Comparison of ENCODE assay signal across 26 cellular contexts in genomic region chr11:66861051-66861773, GRCh38. TPM values are rescaled to one million over a fixed set of nuclear protein-coding genes. Genes with fewer than 3 reads are reported as not detected.
"Had no signal": no experiment of that assay in that cellular context is flagged by ENCODE, and none has a peak within 500 bp of the region (broad histone marks: within the 10 kb centered on the region; RNA-seq: fewer than 3 reads in every experiment).

No MANE protein-coding gene starts in this region.

- H3K27me3 Mint-ChIP-seq: activated CD4-positive, alpha-beta T cell treated with anti-CD3 and anti-CD28 coated beads for 36 hours; activated CD8-positive, alpha-beta memory T cell treated with anti-CD3 and anti-CD28 coated beads, Interleukin-2, amount 10 ng/mL, durations not matched to agents 7 days and 5 days; activated naive CD4-positive, alpha-beta T cell treated with anti-CD3 and anti-CD28 coated beads, Interleukin-2, amount 50 U/mL, for 24 hours; naive thymus-derived CD4-positive, alpha-beta T cell; stimulated activated memory B cell treated with anti-CD40 and anti-IgM and Interleukin-4, amounts not matched to agents 10 μg/mL and 1 μg/mL and 100 μg/mL, for 72 hours; stimulated activated naive CD8-positive, alpha-beta T cell treated with anti-CD3 and anti-CD28 coated beads, Interleukin-15, amount 100 ng/mL, for 72 hours had no signal

- H3K9me3 Mint-ChIP-seq: activated naive CD4-positive, alpha-beta T cell treated with anti-CD3 and anti-CD28 coated beads, Interleukin-2, amount 50 U/mL, for 24 hours; activated T-helper 2 cell treated with anti-CD3 and anti-CD28 coated beads, Interferon-gamma antibody, Interleukin-2, Interleukin-4, amounts not matched to agents 10 μg/mL and 5 μg/mL and 100 μg/mL, durations not matched to agents 14 hours and 24 hours and 36 hours; naive thymus-derived CD4-positive, alpha-beta T cell; stimulated activated memory B cell treated with anti-CD40 and anti-IgM and Interleukin-4, amounts not matched to agents 10 μg/mL and 1 μg/mL and 100 μg/mL, for 72 hours; stimulated activated naive CD8-positive, alpha-beta T cell treated with anti-CD3 and anti-CD28 coated beads, Interleukin-15, amount 100 ng/mL, for 72 hours had no signal

- DNase-seq: activated CD4-positive, alpha-beta T cell treated with anti-CD3 and anti-CD28 coated beads for 36 hours; activated CD4-positive, CD25-positive, alpha-beta regulatory T cell; activated CD8-positive, alpha-beta memory T cell treated with anti-CD3 and anti-CD28 coated beads, Interleukin-2, amount 10 ng/mL, durations not matched to agents 7 days and 5 days; activated CD8-positive, alpha-beta T cell treated with anti-CD3 and anti-CD28 coated beads, Interleukin-2, amount 10 ng/mL, durations not matched to agents 7 days and 5 days; activated T-cell treated with anti-CD3 and anti-CD28 coated beads, Interleukin-2, amount 50 U/mL, for 48 hours; aorta; body of pancreas; effector CD8-positive, alpha-beta T cell; esophagus squamous epithelium; foreskin melanocyte; islet precursor cell; left cardiac atrium; midbrain; naive thymus-derived CD4-positive, alpha-beta T cell; nucleus accumbens; small intestine; stimulated activated CD4-positive, alpha-beta T cell treated with anti-CD3 and anti-CD28 coated beads, Interleukin-4, amount 100 ng/mL, for 24 hours; stimulated activated naive CD8-positive, alpha-beta T cell treated with anti-CD3 and anti-CD28 coated beads, Interleukin-15, amount 100 ng/mL, for 72 hours; T-helper 1 cell had no signal

- H3K4me3 ChIP-seq: body of pancreas, esophagus squamous epithelium, upper lobe of left lung, vagina had no signal

- H3K36me3 Mint-ChIP-seq: activated CD8-positive, alpha-beta memory T cell treated with anti-CD3 and anti-CD28 coated beads, Interleukin-2, amount 10 ng/mL, durations not matched to agents 7 days and 5 days; activated naive CD4-positive, alpha-beta T cell treated with anti-CD3 and anti-CD28 coated beads, Interleukin-2, amount 50 U/mL, for 24 hours; naive thymus-derived CD4-positive, alpha-beta T cell; stimulated activated memory B cell treated with anti-CD40 and anti-IgM and Interleukin-4, amounts not matched to agents 10 μg/mL and 1 μg/mL and 100 μg/mL, for 72 hours had no signal

- H3K4me3 Mint-ChIP-seq: activated CD4-positive, alpha-beta T cell treated with anti-CD3 and anti-CD28 coated beads for 36 hours; activated CD8-positive, alpha-beta memory T cell treated with anti-CD3 and anti-CD28 coated beads, Interleukin-2, amount 10 ng/mL, durations not matched to agents 7 days and 5 days; activated CD8-positive, alpha-beta T cell treated with anti-CD3 and anti-CD28 coated beads, Interleukin-2, amount 10 ng/mL, durations not matched to agents 7 days and 5 days; activated naive CD4-positive, alpha-beta T cell treated with anti-CD3 and anti-CD28 coated beads, Interleukin-2, amount 50 U/mL, for 24 hours; naive thymus-derived CD4-positive, alpha-beta T cell; stimulated activated memory B cell treated with anti-CD40 and anti-IgM and Interleukin-4, amounts not matched to agents 10 μg/mL and 1 μg/mL and 100 μg/mL, for 72 hours; stimulated activated naive CD8-positive, alpha-beta T cell treated with anti-CD3 and anti-CD28 coated beads, Interleukin-15, amount 100 ng/mL, for 72 hours had no signal

- H3K27ac ChIP-seq: body of pancreas, epithelial cell of prostate, esophagus squamous epithelium, upper lobe of left lung, vagina had no signal

- H3K27me3 ChIP-seq: body of pancreas, esophagus squamous epithelium, upper lobe of left lung, vagina had no signal

- H3K27ac Mint-ChIP-seq: activated CD4-positive, alpha-beta T cell treated with anti-CD3 and anti-CD28 coated beads for 36 hours; activated CD8-positive, alpha-beta memory T cell treated with anti-CD3 and anti-CD28 coated beads, Interleukin-2, amount 10 ng/mL, durations not matched to agents 7 days and 5 days; activated CD8-positive, alpha-beta T cell treated with anti-CD3 and anti-CD28 coated beads, Interleukin-2, amount 10 ng/mL, durations not matched to agents 7 days and 5 days; activated naive CD4-positive, alpha-beta T cell treated with anti-CD3 and anti-CD28 coated beads, Interleukin-2, amount 50 U/mL, for 24 hours; activated T-helper 2 cell treated with anti-CD3 and anti-CD28 coated beads, Interferon-gamma antibody, Interleukin-2, Interleukin-4, amounts not matched to agents 10 μg/mL and 5 μg/mL and 100 μg/mL, durations not matched to agents 14 hours and 24 hours and 36 hours; naive thymus-derived CD4-positive, alpha-beta T cell; stimulated activated memory B cell treated with anti-CD40 and anti-IgM and Interleukin-4, amounts not matched to agents 10 μg/mL and 1 μg/mL and 100 μg/mL, for 72 hours; stimulated activated naive CD8-positive, alpha-beta T cell treated with anti-CD3 and anti-CD28 coated beads, Interleukin-15, amount 100 ng/mL, for 72 hours had no signal

- H3K36me3 ChIP-seq: vagina had no signal

- H3K4me1 Mint-ChIP-seq: activated CD4-positive, alpha-beta T cell treated with anti-CD3 and anti-CD28 coated beads for 36 hours; activated naive CD4-positive, alpha-beta T cell treated with anti-CD3 and anti-CD28 coated beads, Interleukin-2, amount 50 U/mL, for 24 hours; naive thymus-derived CD4-positive, alpha-beta T cell had no signal

- H3K4me1 ChIP-seq: body of pancreas had no signal

- ATAC-seq: activated CD4-positive, alpha-beta T cell treated with anti-CD3 and anti-CD28 coated beads for 36 hours; activated CD8-positive, alpha-beta memory T cell treated with anti-CD3 and anti-CD28 coated beads, Interleukin-2, amount 10 ng/mL, durations not matched to agents 7 days and 5 days; activated CD8-positive, alpha-beta T cell treated with anti-CD3 and anti-CD28 coated beads, Interleukin-2, amount 10 ng/mL, durations not matched to agents 7 days and 5 days; body of pancreas; left cardiac atrium; naive thymus-derived CD4-positive, alpha-beta T cell; sciatic nerve; stimulated activated memory B cell treated with anti-CD40 and anti-IgM and Interleukin-4, amounts not matched to agents 10 μg/mL and 1 μg/mL and 100 μg/mL, for 72 hours; stimulated activated naive CD8-positive, alpha-beta T cell treated with anti-CD3 and anti-CD28 coated beads, Interleukin-15, amount 100 ng/mL, for 72 hours had no signal

RNA-seq across cellular contexts. Expression of gene LRFN4, which starts 4.3 kb away (rescaled TPM):
- polyA plus RNA-seq: naive thymus-derived CD4-positive, alpha-beta T cell had no signal
